ENCODE assay signal across 27 cellular contexts in genomic region chr2:183112575-183112974, GRCh38.
"Had no signal": no experiment of that assay in that cellular context is flagged by ENCODE, and none has a peak within 500 bp of the region (broad histone marks: within the 10 kb centered on the region; RNA-seq: fewer than 3 reads in every experiment).

No MANE protein-coding gene starts in this region.

- H3K9me3 Mint-ChIP-seq: activated CD4-positive, alpha-beta T cell treated with anti-CD3 and anti-CD28 coated beads, Interleukin-2, amount 10 ng/mL, durations not matched to agents 7 days and 5 days; activated naive CD4-positive, alpha-beta T cell treated with anti-CD3 and anti-CD28 coated beads for 36 hours; activated naive CD4-positive, alpha-beta T cell treated with anti-CD3 and anti-CD28 coated beads, Interleukin-2, amount 50 U/mL, for 72 hours; activated T-cell treated with anti-CD3 and anti-CD28 coated beads, Interleukin-2, amount 50 U/mL, for 24 hours; activated T-helper 2 cell treated with anti-CD3 and anti-CD28 coated beads, Interferon-gamma antibody, Interleukin-2, Interleukin-4, amounts not matched to agents 10 μg/mL and 5 μg/mL and 100 μg/mL, durations not matched to agents 14 hours and 24 hours and 36 hours; brain; T-helper 1 cell treated with Interleukin-12 subunit alpha and Interleukin-12 subunit beta and Interleukin-4 antibody, amounts not matched to agents 30 μg/mL and 1 μg/mL, for 36 hours; T-helper 2 cell treated with Interferon-gamma antibody and Interleukin-4, amounts not matched to agents 5 μg/mL and 100 μg/mL, for 36 hours had no signal

- H3K36me3 Mint-ChIP-seq: activated naive CD4-positive, alpha-beta T cell treated with anti-CD3 and anti-CD28 coated beads, Interleukin-2, amount 50 U/mL, for 72 hours; brain had no signal

- H3K27ac Mint-ChIP-seq: activated CD4-positive, alpha-beta T cell treated with anti-CD3 and anti-CD28 coated beads for 36 hours; activated CD4-positive, alpha-beta T cell treated with anti-CD3 and anti-CD28 coated beads, Interleukin-2, amount 10 ng/mL, durations not matched to agents 7 days and 5 days; activated CD8-positive, alpha-beta T cell treated with anti-CD3 and anti-CD28 coated beads, Interleukin-2, amount 10 ng/mL, durations not matched to agents 7 days and 5 days; activated naive CD4-positive, alpha-beta T cell treated with anti-CD3 and anti-CD28 coated beads for 36 hours; activated naive CD4-positive, alpha-beta T cell treated with anti-CD3 and anti-CD28 coated beads, Interleukin-2, amount 50 U/mL, for 72 hours; activated T-cell treated with anti-CD3 and anti-CD28 coated beads, Interleukin-2, amount 50 U/mL, for 24 hours; activated T-helper 2 cell treated with anti-CD3 and anti-CD28 coated beads, Interferon-gamma antibody, Interleukin-2, Interleukin-4, amounts not matched to agents 10 μg/mL and 5 μg/mL and 100 μg/mL, durations not matched to agents 14 hours and 24 hours and 36 hours; brain; T-helper 1 cell treated with Interleukin-12 subunit alpha and Interleukin-12 subunit beta and Interleukin-4 antibody, amounts not matched to agents 30 μg/mL and 1 μg/mL, for 36 hours; T-helper 2 cell treated with Interferon-gamma antibody and Interleukin-4, amounts not matched to agents 5 μg/mL and 100 μg/mL, for 36 hours had no signal

- ATAC-seq: activated CD4-positive, alpha-beta T cell treated with anti-CD3 and anti-CD28 coated beads for 36 hours; activated CD8-positive, alpha-beta T cell treated with anti-CD3 and anti-CD28 coated beads, Interleukin-2, amount 10 ng/mL, durations not matched to agents 7 days and 5 days; activated naive CD4-positive, alpha-beta T cell treated with anti-CD3 and anti-CD28 coated beads, Interleukin-2, amount 50 U/mL, for 72 hours; PC-3 had no signal

- DNase-seq: activated CD4-positive, alpha-beta T cell treated with anti-CD3 and anti-CD28 coated beads for 36 hours; activated CD4-positive, alpha-beta T cell treated with anti-CD3 and anti-CD28 coated beads, Interleukin-2, amount 10 ng/mL, durations not matched to agents 7 days and 5 days; activated CD4-positive, alpha-beta T cell treated with anti-CD3 and anti-CD28 coated beads, Interleukin-2, amount 50 U/mL, for 48 hours; activated CD8-positive, alpha-beta T cell treated with anti-CD3 and anti-CD28 coated beads, Interleukin-2, amount 10 ng/mL, durations not matched to agents 7 days and 5 days; activated gamma-delta T cell treated with Interleukin-2 at 50 U/mL for 16 hours; activated naive CD4-positive, alpha-beta T cell treated with anti-CD3 and anti-CD28 coated beads for 36 hours; activated T-cell treated with anti-CD3 and anti-CD28 coated beads, Interleukin-2, amount 50 U/mL, for 24 hours; adrenal gland; caudate nucleus; cerebellar nuclear complex; NCI-H1048; NCI-H1105 treated with DMSO at 0.1 percent for 48 hours; NCI-H1436 treated with DMSO at 0.1 percent for 48 hours; NCI-H1694 treated with DMSO at 0.1 percent for 48 hours; NCI-H2029; NCI-H345; NCI-H524 treated with DMSO at 0.1 percent for 48 hours; PC-3; Peyer's patch; RPMI8226; SHP77 treated with DMSO at 0.1 percent for 48 hours; SK-N-SH had no signal

- H3K4me3 Mint-ChIP-seq: activated CD4-positive, alpha-beta T cell treated with anti-CD3 and anti-CD28 coated beads for 36 hours; activated CD4-positive, alpha-beta T cell treated with anti-CD3 and anti-CD28 coated beads, Interleukin-2, amount 10 ng/mL, durations not matched to agents 7 days and 5 days; activated CD8-positive, alpha-beta T cell treated with anti-CD3 and anti-CD28 coated beads, Interleukin-2, amount 10 ng/mL, durations not matched to agents 7 days and 5 days; activated naive CD4-positive, alpha-beta T cell treated with anti-CD3 and anti-CD28 coated beads for 36 hours; activated T-cell treated with anti-CD3 and anti-CD28 coated beads, Interleukin-2, amount 50 U/mL, for 24 hours; brain; T-helper 1 cell treated with Interleukin-12 subunit alpha and Interleukin-12 subunit beta and Interleukin-4 antibody, amounts not matched to agents 30 μg/mL and 1 μg/mL, for 36 hours; T-helper 2 cell treated with Interferon-gamma antibody and Interleukin-4, amounts not matched to agents 5 μg/mL and 100 μg/mL, for 36 hours had no signal

- H3K4me1 Mint-ChIP-seq: activated CD4-positive, alpha-beta T cell treated with anti-CD3 and anti-CD28 coated beads, Interleukin-2, amount 10 ng/mL, durations not matched to agents 7 days and 5 days; brain had no signal
